Comparison of ENCODE assay signal across 16 cellular contexts in the genomic region with DNA sequence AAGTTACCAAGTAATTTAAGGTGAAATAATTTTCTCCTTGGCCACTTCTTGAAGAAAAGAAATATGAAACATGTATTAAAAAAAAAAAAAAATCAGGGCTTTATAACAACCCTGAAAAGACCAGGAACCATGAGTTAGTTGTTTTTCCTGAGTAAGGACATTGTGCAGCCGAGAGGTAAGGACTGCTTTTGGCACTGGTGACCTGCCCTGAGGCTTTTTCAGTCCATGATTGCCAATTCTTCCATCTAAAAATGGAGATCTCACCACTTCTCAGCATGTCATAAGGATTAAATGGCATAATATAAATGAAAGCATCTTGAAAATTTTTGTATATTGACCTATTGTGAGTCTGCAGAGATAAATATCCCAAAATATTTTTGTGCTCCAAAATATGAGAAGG.
A peak's percentile ranks its signal among the peaks of the same experiment; 100 is the strongest.
DNase-seq lines count a peak whose midpoint lies in the region.
"Had no signal": no experiment of that assay in that cellular context is flagged by ENCODE, and none has a peak within 500 bp of the region (broad histone marks: within the 10 kb centered on the region; RNA-seq: fewer than 3 reads in every experiment).

No MANE protein-coding gene starts in this region.

- DNase-seq in G401 (ENCODE audit: low spot score) (peak; percentile 82), NCI-H69 (lab: John Stamatoyannopoulos, UW) (peak; percentile 52), cerebellum (ENCODE audit: low spot score) (peak; percentile 65), NCI-H774 (lab: John Stamatoyannopoulos, UW) (no peak)
- no peak for DNase-seq in activated CD4-positive, CD25-positive, alpha-beta regulatory T cell treated with anti-CD3 and anti-CD28 coated beads, Interleukin-2, amount 50 U/mL, for 72 hours
- DNase-seq: AML-193; Caco-2; CD4-positive, alpha-beta T cell; CD8-positive, alpha-beta T cell; DMS 273 treated with DMSO at 0.1 percent for 48 hours; DMS153; DMS53; DMS79; DND-41; EL; GF-D8 had no signal

- in situ Hi-C loops in G401 (cut with HindIII; ENCODE audit: low sequenced_read_pairs) = no loop called here

Comparison
In these comparisons a context has a peak if more than half of its experiments do, and no peak if none do; other contexts are left out.
1. DNase-seq: peak in G401 (single experiment), NCI-H69 (single experiment) and cerebellum (single experiment); none in NCI-H774 (single experiment) and activated CD4-positive, CD25-positive, alpha-beta regulatory T cell treated with anti-CD3 and anti-CD28 coated beads, Interleukin-2, amount 50 U/mL, for 72 hours (single experiment).